Comparison of ENCODE assay signal across 1 cellular context in genomic region chr9:32395483-32396216, GRCh38.
TF ChIP-seq lines count a peak whose summit lies in the region.

No MANE protein-coding gene starts in this region.

TF ChIP-seq in SK-N-SH, 30 proteins besides CTCF, POLR2A, EP300 and RAD21 (continued from another document):
- TF ChIP-seq USF1 (IDR thresholded peaks at IDR 0.05; ENCODE audit: borderline replicate concordance, low read depth) (no peak), FOXJ3 (CRISPR knock-in tag; IDR thresholded peaks at IDR 0.05) (no peak), TAF1 (IDR thresholded peaks at IDR 0.05; ENCODE audit: borderline replicate concordance, low read depth, low read length) (no peak), GATA2 (CRISPR knock-in tag; IDR thresholded peaks at IDR 0.05) (no peak), TEAD4 (IDR thresholded peaks at IDR 0.05; ENCODE audit: borderline replicate concordance, insufficient read depth) (no peak), PBX3 (IDR thresholded peaks at IDR 0.05) (peak; percentile 49), RCOR1 (IDR thresholded peaks at IDR 0.05; ENCODE audit: low read length) (no peak), ELF1 (IDR thresholded peaks at IDR 0.05) (no peak), MEF2A (IDR thresholded peaks at IDR 0.05; ENCODE audit: borderline replicate concordance, low read depth) (no peak), YY1 (IDR thresholded peaks at IDR 0.05; ENCODE audit: low read depth) (no peak), TCF12 (IDR thresholded peaks at IDR 0.05) (peak; percentile 81), MXI1 (IDR thresholded peaks at IDR 0.05; ENCODE audit: low read depth, low read length) (no peak), FOSL2 (IDR thresholded peaks at IDR 0.05; ENCODE audit: borderline replicate concordance, low read depth) (peak; percentile 70; the same call in 1 of the 2 replicates), USF2 (IDR thresholded peaks at IDR 0.05; ENCODE audit: borderline replicate concordance, low read depth, low read length) (no peak), POLR2AphosphoS5 (IDR thresholded peaks at IDR 0.05; ENCODE audit: low read depth, low read length) (no peak; the same call in 1 of the 2 replicates)
